ENCODE assay signal across 9 cellular contexts in genomic region chr20:44017905-44018683, GRCh38.
A peak's percentile ranks its signal among the peaks of the same experiment; 100 is the strongest.
DNase-seq lines count a peak whose midpoint lies in the region; ATAC-seq and TF ChIP-seq lines count a peak whose summit lies in the region.
"Had no signal": no experiment of that assay in that cellular context is flagged by ENCODE, and none has a peak within 500 bp of the region (broad histone marks: within the 10 kb centered on the region; RNA-seq: fewer than 3 reads in every experiment).

No MANE protein-coding gene starts in this region.

- ATAC-seq in natural killer cell treated with Interleukin-12 subunit alpha and Interleukin-12 subunit beta and Interleukin-15 and Interleukin-18, amount 100 ng/mL, for 72 hours, result no peak
- ATAC-seq in natural killer cell, result no peak
- peak; percentile 69 for ATAC-seq in aorta (ENCODE audit: low FRiP score)
- no peak for ATAC-seq in GM21367 (IDR thresholded peaks at IDR 0.05; ENCODE audit: unreplicated experiment)
- ATAC-seq in HG03139 (IDR thresholded peaks at IDR 0.05; ENCODE audit: unreplicated experiment), result no peak

- H3K4me3 ChIP-seq in SK-N-MC (peak overlapping the region; percentile 51), aorta (ENCODE audit: low read length in 2 of 2) (peak overlapping the region in 1 of 2 donors; percentile 16)

- peak overlapping the region; percentile 80 to 91 for H3K27ac Mint-ChIP-seq in natural killer cell treated with Interleukin-12 subunit alpha and Interleukin-12 subunit beta and Interleukin-15 and Interleukin-18, amount 100 ng/mL, for 72 hours
- no peak overlapping the region for H3K27ac Mint-ChIP-seq in natural killer cell

- WGBS in aorta, 2 donors, result 13 to 16% methylated on average over 14 of the region's 14 CpGs

- H3K27me3 ChIP-seq in aorta (ENCODE audit: control insufficient read depth in 1 of 2, insufficient read depth in 2 of 2, low read length in 1 of 2), result no peaks in the 10 kb centered on the region

- no peak for DNase-seq in natural killer cell treated with Interleukin-12 subunit alpha and Interleukin-12 subunit beta and Interleukin-15 and Interleukin-18, amount 100 ng/mL, for 72 hours (ENCODE audit: low spot score)
- no peak for DNase-seq in natural killer cell
- no peak for DNase-seq in SK-N-MC (ENCODE audit: low read depth, low spot score)
- DNase-seq in iris pigment epithelial cell (ENCODE audit: low read depth), result peak; percentile 84
- DNase-seq in aorta, result peak; percentile 85
- DNase-seq in OCI-M2 (lab: John Stamatoyannopoulos, UW; ENCODE audit: unreplicated experiment), result no peak
- DNase-seq: CD4-positive, CD25-positive, alpha-beta regulatory T cell had no signal

- peak overlapping the region; percentile 83 for H3K4me3 Mint-ChIP-seq in natural killer cell treated with Interleukin-12 subunit alpha and Interleukin-12 subunit beta and Interleukin-15 and Interleukin-18, amount 100 ng/mL, for 72 hours
- no peak overlapping the region for H3K4me3 Mint-ChIP-seq in natural killer cell

- TF ChIP-seq CTCF in natural killer cell (IDR thresholded peaks at IDR 0.05), result no peak

- H3K36me3 ChIP-seq in SK-N-MC (ENCODE audit: insufficient read depth, low read length) (peaks cover 11% of the 10 kb centered on the region), aorta (ENCODE audit: control insufficient read depth in 1 of 2, insufficient read depth in 2 of 2, low read length in 1 of 2) (no peaks in the 10 kb centered on the region)

- no peaks in the 10 kb centered on the region for H3K9me3 Mint-ChIP-seq in natural killer cell treated with Interleukin-12 subunit alpha and Interleukin-12 subunit beta and Interleukin-15 and Interleukin-18, amount 100 ng/mL, for 72 hours
- no peaks in the 10 kb centered on the region for H3K9me3 Mint-ChIP-seq in natural killer cell
- H3K9me3 Mint-ChIP-seq: CD4-positive, CD25-positive, alpha-beta regulatory T cell had no signal

- intact Hi-C loops in natural killer cell (cut with micrococcal nuclease) (loop anchor here (5.0 kb wide), 1 partner anchor 36 kb away; no protein-coding TSS in a partner anchor), aorta (cut with DNase I) (loop anchor here in 1 of 2 donors (5.0 kb wide), 4 partner anchors 49 to 176 kb away; no protein-coding TSS in a partner anchor)

- H3K27me3 Mint-ChIP-seq in natural killer cell treated with Interleukin-12 subunit alpha and Interleukin-12 subunit beta and Interleukin-15 and Interleukin-18, amount 100 ng/mL, for 72 hours, result peaks cover 14 to 15% of the 10 kb centered on the region in 2 donors
- H3K27me3 Mint-ChIP-seq in natural killer cell (ENCODE audit: low read depth in 2 of 2), result peaks cover 45 to 65% of the 10 kb centered on the region in 2 donors

- no peaks in the 10 kb centered on the region for H3K36me3 Mint-ChIP-seq in natural killer cell treated with Interleukin-12 subunit alpha and Interleukin-12 subunit beta and Interleukin-15 and Interleukin-18, amount 100 ng/mL, for 72 hours
- no peaks in the 10 kb centered on the region for H3K36me3 Mint-ChIP-seq in natural killer cell
- H3K36me3 Mint-ChIP-seq: CD4-positive, CD25-positive, alpha-beta regulatory T cell had no signal

- H3K4me1 ChIP-seq in aorta (ENCODE audit: control insufficient read depth in 1 of 2, insufficient read depth in 2 of 2, low read length in 2 of 2), result peaks cover 1 to 5% of the 10 kb centered on the region in 2 donors

- H3K27ac ChIP-seq in SK-N-MC (peak overlapping the region; percentile 46; the same call in 1 of the 2 replicates), aorta (ENCODE audit: low read depth in 1 of 2, low read length in 2 of 2) (peak overlapping the region; percentile 25 to 94)

- H3K9ac ChIP-seq in SK-N-MC (ENCODE audit: insufficient read length), result no peak overlapping the region

- peaks cover 28 to 38% of the 10 kb centered on the region in 2 donors for H3K4me1 Mint-ChIP-seq in natural killer cell treated with Interleukin-12 subunit alpha and Interleukin-12 subunit beta and Interleukin-15 and Interleukin-18, amount 100 ng/mL, for 72 hours (ENCODE audit: low read depth in 2 of 2)
- H3K4me1 Mint-ChIP-seq in natural killer cell, result peaks cover 29 to 33% of the 10 kb centered on the region in 2 donors

- H3K9me3 ChIP-seq in SK-N-MC (ENCODE audit: low read depth, low read length), result no peaks in the 10 kb centered on the region
- no peaks in the 10 kb centered on the region for H3K9me3 ChIP-seq in aorta (ENCODE audit: control insufficient read depth, low read length)

Comparison
In these comparisons a context has a peak if more than half of its experiments do, and no peak if none do; other contexts are left out.
1. H3K27ac Mint-ChIP-seq: peak in natural killer cell treated with Interleukin-12 subunit alpha and Interleukin-12 subunit beta and Interleukin-15 and Interleukin-18, amount 100 ng/mL, for 72 hours (2 of 2); none in natural killer cell (0 of 2).
2. DNase-seq: peak in iris pigment epithelial cell (single experiment) and aorta (2 of 2); none in natural killer cell treated with Interleukin-12 subunit alpha and Interleukin-12 subunit beta and Interleukin-15 and Interleukin-18, amount 100 ng/mL, for 72 hours (single experiment), natural killer cell (single experiment), SK-N-MC (single experiment) and OCI-M2 (single experiment).